ENCODE assay signal across 2 cellular contexts in the genomic region with DNA sequence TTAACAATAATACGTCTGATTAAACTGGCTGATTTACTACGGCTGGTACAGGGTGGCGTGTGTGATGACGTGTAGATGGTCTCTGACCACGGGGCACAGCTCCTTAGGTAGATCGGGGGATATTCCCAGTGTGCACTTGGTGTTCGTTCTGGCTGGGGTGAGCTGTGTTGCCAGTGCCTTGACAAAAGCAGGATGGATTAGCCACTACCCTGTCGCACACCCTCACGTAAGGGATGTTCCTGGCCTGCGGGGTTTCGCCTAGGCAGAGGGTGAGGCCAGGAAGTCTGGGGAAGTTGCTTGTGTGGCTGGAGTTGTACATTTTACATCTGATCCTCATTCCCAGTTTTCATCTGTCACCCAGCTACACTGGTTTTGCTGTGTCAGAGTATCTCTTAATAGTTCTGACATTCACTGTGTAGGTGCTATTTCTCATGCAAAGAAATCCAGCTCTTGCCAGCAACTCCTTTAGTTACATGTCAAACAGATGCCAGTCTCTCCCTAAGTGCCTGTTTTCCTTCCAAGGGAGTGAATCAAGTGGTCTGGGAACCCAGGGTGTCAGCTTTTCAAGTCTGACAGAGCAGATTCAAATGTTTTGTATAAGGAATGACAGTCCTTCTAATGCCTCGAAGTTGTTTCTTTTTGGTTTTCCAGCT.
TF ChIP-seq lines count a peak whose summit lies in the region.

No MANE protein-coding gene starts in this region.

TF ChIP-seq in GM23338, 12 proteins besides CTCF, POLR2A, EP300 and RAD21 (continued from another document):
- peak; percentile 30; the same call in 1 of the 2 replicates for TF ChIP-seq POLR2AphosphoS5 (IDR thresholded peaks at IDR 0.05; ENCODE audit: low read depth)

TF ChIP-seq in K562, 482 proteins besides CTCF, POLR2A, EP300 and RAD21:
- 0 out of 2 replicates have a peak, but pooled peaks have one; percentile 7 for TF ChIP-seq EZH2 (IDR thresholded peaks at IDR 0.05; ENCODE audit: borderline replicate concordance, low read depth, low read length)
- no peak for TF ChIP-seq GTF2E2 (tag; IDR thresholded peaks at IDR 0.05)
TF ChIP-seq in K562: peak in this region for 1.
